Comparison of ENCODE assay signal across 9 cellular contexts in genomic region chr3:195621095-195621494, GRCh38. TPM values are rescaled to one million over a fixed set of nuclear protein-coding genes. Genes with fewer than 3 reads are reported as not detected.
"Had no signal": no experiment of that assay in that cellular context is flagged by ENCODE, and none has a peak within 500 bp of the region (broad histone marks: within the 10 kb centered on the region; RNA-seq: fewer than 3 reads in every experiment).

No MANE protein-coding gene starts in this region.

RNA-seq across cellular contexts. Expression of gene APOD, which starts 37.4 kb away (rescaled TPM):
- total RNA-seq: activated CD4-positive, alpha-beta memory T cell treated with anti-CD3 and anti-CD28 coated beads, Interleukin-2, amount 10 ng/mL, durations not matched to agents 7 days and 5 days; activated CD4-positive, alpha-beta T cell treated with anti-CD3 and anti-CD28 coated beads for 36 hours; activated CD4-positive, alpha-beta T cell treated with anti-CD3 and anti-CD28 coated beads, Interleukin-2, amount 10 ng/mL, durations not matched to agents 7 days and 5 days; activated CD8-positive, alpha-beta T cell treated with anti-CD3 and anti-CD28 coated beads, Interleukin-2, amount 10 ng/mL, durations not matched to agents 7 days and 5 days; activated naive CD8-positive, alpha-beta T cell treated with anti-CD3 and anti-CD28 coated beads, Interleukin-2, amount 10 ng/mL, durations not matched to agents 7 days and 5 days; cardiac muscle cell; T-helper 17 cell; T-helper 2 cell treated with Interferon-gamma antibody and Interleukin-4, amounts not matched to agents 100 ng/mL and 5 ng/mL, for 36 hours; WTC11 had no signal
